In genomic region chr20:3105256-3106137, GRCh38 we compare ENCODE assay signal across 32 cellular contexts. TPM values are rescaled to one million over a fixed set of nuclear protein-coding genes. Genes with fewer than 3 reads are reported as not detected.
"Had no signal": no experiment of that assay in that cellular context is flagged by ENCODE, and none has a peak within 500 bp of the region (broad histone marks: within the 10 kb centered on the region; RNA-seq: fewer than 3 reads in every experiment).

No MANE protein-coding gene starts in this region.

- H3K4me3 Mint-ChIP-seq: activated B cell treated with CpG ODN at 0.5 μM for 24 hours; activated CD4-positive, alpha-beta T cell treated with anti-CD3 and anti-CD28 coated beads, Interleukin-2, amount 10 ng/mL, durations not matched to agents 24 days and 14 days; activated CD8-positive, alpha-beta memory T cell treated with anti-CD3 and anti-CD28 coated beads, Interleukin-2, amount 10 ng/mL, durations not matched to agents 7 days and 5 days; activated naive CD4-positive, alpha-beta T cell treated with anti-CD3 and anti-CD28 coated beads, Interleukin-2, amount 50 U/mL, for 24 hours; activated T-cell treated with anti-CD3 and anti-CD28 coated beads, Interleukin-2, amount 50 U/mL, for 24 hours; activated T-helper 1 cell treated with anti-CD3 and anti-CD28 coated beads, Interleukin-12 subunit alpha, Interleukin-12 subunit beta, Interleukin-2, Interleukin-4 antibody, amounts not matched to agents 30 ng/mL and 10 ng/mL and 1 ng/mL, durations not matched to agents 14 hours and 24 hours and 36 hours; brain; central memory CD8-positive, alpha-beta T cell had no signal

- H3K9me3 Mint-ChIP-seq: activated B cell treated with CpG ODN at 0.5 μM for 24 hours; activated CD4-positive, alpha-beta T cell treated with anti-CD3 and anti-CD28 coated beads, Interleukin-2, amount 10 ng/mL, durations not matched to agents 24 days and 14 days; activated naive CD4-positive, alpha-beta T cell treated with anti-CD3 and anti-CD28 coated beads, Interleukin-2, amount 50 U/mL, for 24 hours; activated T-cell treated with anti-CD3 and anti-CD28 coated beads, Interleukin-2, amount 50 U/mL, for 24 hours; activated T-helper 1 cell treated with anti-CD3 and anti-CD28 coated beads, Interleukin-12 subunit alpha, Interleukin-12 subunit beta, Interleukin-2, Interleukin-4 antibody, amounts not matched to agents 30 ng/mL and 10 ng/mL and 1 ng/mL, durations not matched to agents 14 hours and 24 hours and 36 hours; brain; central memory CD8-positive, alpha-beta T cell had no signal

- ATAC-seq: activated CD8-positive, alpha-beta memory T cell treated with anti-CD3 and anti-CD28 coated beads, Interleukin-2, amount 10 ng/mL, durations not matched to agents 7 days and 5 days; PC-3 had no signal

- H3K36me3 Mint-ChIP-seq: activated CD8-positive, alpha-beta memory T cell treated with anti-CD3 and anti-CD28 coated beads, Interleukin-2, amount 10 ng/mL, durations not matched to agents 7 days and 5 days; activated naive CD4-positive, alpha-beta T cell treated with anti-CD3 and anti-CD28 coated beads, Interleukin-2, amount 50 U/mL, for 24 hours; brain had no signal

- H3K27me3 Mint-ChIP-seq: activated naive CD4-positive, alpha-beta T cell treated with anti-CD3 and anti-CD28 coated beads, Interleukin-2, amount 50 U/mL, for 24 hours; activated T-cell treated with anti-CD3 and anti-CD28 coated beads, Interleukin-2, amount 50 U/mL, for 24 hours; brain; central memory CD8-positive, alpha-beta T cell had no signal

- H3K27ac Mint-ChIP-seq: activated B cell treated with CpG ODN at 0.5 μM for 24 hours; activated CD4-positive, alpha-beta T cell treated with anti-CD3 and anti-CD28 coated beads, Interleukin-2, amount 10 ng/mL, durations not matched to agents 24 days and 14 days; activated CD8-positive, alpha-beta memory T cell treated with anti-CD3 and anti-CD28 coated beads, Interleukin-2, amount 10 ng/mL, durations not matched to agents 7 days and 5 days; activated naive CD4-positive, alpha-beta T cell treated with anti-CD3 and anti-CD28 coated beads, Interleukin-2, amount 50 U/mL, for 24 hours; activated T-cell treated with anti-CD3 and anti-CD28 coated beads, Interleukin-2, amount 50 U/mL, for 24 hours; activated T-helper 1 cell treated with anti-CD3 and anti-CD28 coated beads, Interleukin-12 subunit alpha, Interleukin-12 subunit beta, Interleukin-2, Interleukin-4 antibody, amounts not matched to agents 30 ng/mL and 10 ng/mL and 1 ng/mL, durations not matched to agents 14 hours and 24 hours and 36 hours; brain had no signal

- FAIRE-seq: astrocyte, RCC 7860, TTC549 had no signal

- DNase-seq: activated B cell treated with CpG ODN at 0.5 μM for 24 hours; activated CD4-positive, alpha-beta T cell treated with anti-CD3 and anti-CD28 coated beads for 1 hour; activated CD4-positive, alpha-beta T cell treated with anti-CD3 and anti-CD28 coated beads, Interleukin-2, amount 10 ng/mL, durations not matched to agents 24 days and 14 days; activated CD4-positive, alpha-beta T cell treated with anti-CD3 and anti-CD28 coated beads, Interleukin-2, amount 50 U/mL, for 48 hours; activated CD8-positive, alpha-beta memory T cell treated with anti-CD3 and anti-CD28 coated beads, Interleukin-2, amount 10 ng/mL, durations not matched to agents 7 days and 5 days; activated effector memory CD4-positive, alpha-beta T cell treated with Interleukin-2 at 50 U/mL for 16 hours; activated naive CD4-positive, alpha-beta T cell; activated T-cell treated with anti-CD3 and anti-CD28 coated beads, Interleukin-2, amount 50 U/mL, for 24 hours; amniotic stem cell; KG1; NCI-H1048; NCI-H1694 treated with DMSO at 0.1 percent for 48 hours; NCI-H2029 treated with DMSO at 0.1 percent for 48 hours; NCI-H2171 treated with DMSO at 0.1 percent for 48 hours; NCI-H226; NCI-H524; NCI-H774; NK-92 treated with Interleukin-12 subunit alpha and Interleukin-12 subunit beta, amount 100 ng/mL, for 24 hours; PC-3; SHP77 treated with DMSO at 0.1 percent for 48 hours; T-helper 2 cell; T1000 had no signal

RNA-seq across cellular contexts. Expression of gene AVP, which starts 21.0 kb away (rescaled TPM):
- total RNA-seq: activated B cell treated with CpG ODN at 0.5 μM for 24 hours; activated CD4-positive, alpha-beta T cell treated with anti-CD3 and anti-CD28 coated beads, Interleukin-2, amount 10 ng/mL, durations not matched to agents 24 days and 14 days; activated CD8-positive, alpha-beta memory T cell treated with anti-CD3 and anti-CD28 coated beads, Interleukin-2, amount 10 ng/mL, durations not matched to agents 7 days and 5 days; activated T-helper 1 cell treated with anti-CD3 and anti-CD28 coated beads, Interleukin-12 subunit alpha, Interleukin-12 subunit beta, Interleukin-2, Interleukin-4 antibody, amounts not matched to agents 30 ng/mL and 10 ng/mL and 1 ng/mL, durations not matched to agents 14 hours and 24 hours and 36 hours; astrocyte; LHCN-M2; M059J; PC-3; SK-MEL-5 had no signal

RNA-seq across cellular contexts. Expression of gene OXT, which starts 34.1 kb away (rescaled TPM):
- total RNA-seq: activated B cell treated with CpG ODN at 0.5 μM for 24 hours; activated CD4-positive, alpha-beta T cell treated with anti-CD3 and anti-CD28 coated beads, Interleukin-2, amount 10 ng/mL, durations not matched to agents 24 days and 14 days; activated CD8-positive, alpha-beta memory T cell treated with anti-CD3 and anti-CD28 coated beads, Interleukin-2, amount 10 ng/mL, durations not matched to agents 7 days and 5 days; activated T-helper 1 cell treated with anti-CD3 and anti-CD28 coated beads, Interleukin-12 subunit alpha, Interleukin-12 subunit beta, Interleukin-2, Interleukin-4 antibody, amounts not matched to agents 30 ng/mL and 10 ng/mL and 1 ng/mL, durations not matched to agents 14 hours and 24 hours and 36 hours; astrocyte; LHCN-M2; M059J; PC-3; SK-MEL-5 had no signal
